23 cellular contexts compared by ENCODE assay signal in the genomic region with DNA sequence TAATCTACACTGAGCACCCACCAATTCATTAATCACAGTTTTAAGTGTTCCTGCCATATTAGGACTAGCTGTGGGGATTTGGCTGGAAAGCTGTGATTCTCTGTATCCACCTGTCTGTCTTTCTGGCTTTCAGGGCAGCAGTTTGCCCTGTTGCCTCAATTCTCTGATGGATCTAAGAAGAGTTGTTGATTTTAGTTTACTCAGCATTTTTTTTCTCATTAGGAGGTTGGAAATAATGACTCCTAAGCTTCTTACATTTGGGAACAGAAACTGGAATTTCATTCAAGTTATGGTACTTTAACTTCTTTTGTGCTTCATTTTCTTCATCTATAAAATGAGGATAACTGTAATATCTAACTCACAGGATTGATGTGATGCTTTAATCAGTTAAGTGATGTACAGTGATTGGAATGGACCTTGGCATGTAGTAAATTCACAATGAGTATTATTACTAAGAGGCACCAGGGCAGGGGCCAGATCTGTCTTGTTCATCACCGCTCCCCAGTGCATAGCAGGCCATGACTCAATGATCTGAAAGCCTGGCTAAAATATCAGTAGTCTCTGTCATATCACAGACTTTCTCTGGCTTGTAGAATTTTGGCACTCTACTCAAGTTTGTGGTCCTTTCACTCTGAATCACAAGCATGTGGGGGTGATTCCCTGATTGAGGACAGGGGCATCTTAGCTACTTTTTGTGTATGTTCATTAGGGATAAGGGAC. TPM values are rescaled to one million over a fixed set of nuclear protein-coding genes. Genes with fewer than 3 reads are reported as not detected.
DNase-seq lines count a peak whose midpoint lies in the region; ATAC-seq and TF ChIP-seq lines count a peak whose summit lies in the region.
"Had no signal": no experiment of that assay in that cellular context is flagged by ENCODE, and none has a peak within 500 bp of the region (broad histone marks: within the 10 kb centered on the region; RNA-seq: fewer than 3 reads in every experiment).

No MANE protein-coding gene starts in this region.

- H3K9me3 ChIP-seq in GM23248 (ENCODE audit: low read depth) (no peaks in the 10 kb centered on the region), T-helper 17 cell (ENCODE audit: control insufficient read depth, low read length, poor library complexity, severe bottlenecking) (no peaks in the 10 kb centered on the region)
- H3K9me3 ChIP-seq: breast epithelium, Caco-2, neutrophil had no signal

- H3K79me2 ChIP-seq in GM23248 (ENCODE audit: insufficient read depth) = no peaks in the 10 kb centered on the region

- H4K20me1 ChIP-seq in GM23248 (ENCODE audit: insufficient read depth) = no peaks in the 10 kb centered on the region

- no peak for ATAC-seq in T-helper 17 cell
- no peak for ATAC-seq in GM21381 (IDR thresholded peaks at IDR 0.05; ENCODE audit: unreplicated experiment)
- ATAC-seq in activated CD8-positive, alpha-beta T cell treated with anti-CD3 and anti-CD28 coated beads for 36 hours = no peak
- ATAC-seq: left lobe of liver, right cardiac atrium had no signal

- CTCF ChIA-PET in AG04449 (lab: Yijun Ruan, JAX) = interaction anchor here (0.9 to 1.1 kb wide), 2 partner anchors 28 to 653 kb away, joined by 3 read pairs; no protein-coding TSS in a partner anchor
- CTCF ChIA-PET in activated CD8-positive, alpha-beta T cell treated with anti-CD3 and anti-CD28 coated beads for 36 hours (lab: Charles Lee) = no interaction called here

- TF ChIP-seq CTCF in AG04449 (IDR thresholded peaks at IDR 0.05; ENCODE audit: insufficient read depth, low read length, missing control alignments) = no peak
- TF ChIP-seq CTCF in activated CD8-positive, alpha-beta T cell treated with anti-CD3 and anti-CD28 coated beads for 36 hours (IDR thresholded peaks at IDR 0.05) = no peak

- H3K4me2 ChIP-seq in GM23248 (ENCODE audit: unreplicated experiment) = peak overlapping the region; percentile 35

- in situ Hi-C loops in GM23248 (cut with MboI) = no loop called here

- H3K4me3 Mint-ChIP-seq in T-helper 17 cell = no peak overlapping the region
- H3K4me3 Mint-ChIP-seq in activated CD8-positive, alpha-beta T cell treated with anti-CD3 and anti-CD28 coated beads for 36 hours = no peak overlapping the region
- H3K4me3 Mint-ChIP-seq: activated CD4-positive, alpha-beta memory T cell treated with anti-CD3 and anti-CD28 coated beads, Interleukin-2, amount 10 ng/mL, durations not matched to agents 7 days and 5 days; activated naive CD8-positive, alpha-beta T cell; activated T-cell treated with anti-CD3 and anti-CD28 coated beads, Interleukin-2, amount 50 U/mL, for 24 hours; dendritic cell treated with granulocyte-macrophage colony-stimulating factor and Interleukin-4, amounts not matched to agents 40 ng/mL and 50 ng/mL, for 4 days; stimulated activated naive CD8-positive, alpha-beta T cell treated with anti-CD3 and anti-CD28 coated beads, Interleukin-15, Interleukin-2, amounts not matched to agents 100 ng/mL and 50 ng/mL, for 24 hours had no signal

- no peaks in the 10 kb centered on the region for H3K9me3 Mint-ChIP-seq in activated CD8-positive, alpha-beta T cell treated with anti-CD3 and anti-CD28 coated beads for 36 hours

- H3K27me3 ChIP-seq in GM23248 (replicated peaks; ENCODE audit: insufficient read depth) = no peaks in the 10 kb centered on the region
- H3K27me3 ChIP-seq: breast epithelium, neutrophil had no signal

- no peaks in the 10 kb centered on the region for H3K27me3 Mint-ChIP-seq in T-helper 17 cell
- no peaks in the 10 kb centered on the region for H3K27me3 Mint-ChIP-seq in activated CD8-positive, alpha-beta T cell treated with anti-CD3 and anti-CD28 coated beads for 36 hours
- H3K27me3 Mint-ChIP-seq: activated CD4-positive, alpha-beta memory T cell treated with anti-CD3 and anti-CD28 coated beads, Interleukin-2, amount 10 ng/mL, durations not matched to agents 7 days and 5 days; activated T-cell treated with anti-CD3 and anti-CD28 coated beads, Interleukin-2, amount 50 U/mL, for 24 hours; dendritic cell treated with granulocyte-macrophage colony-stimulating factor and Interleukin-4, amounts not matched to agents 40 ng/mL and 50 ng/mL, for 4 days; stimulated activated naive CD8-positive, alpha-beta T cell treated with anti-CD3 and anti-CD28 coated beads, Interleukin-15, Interleukin-2, amounts not matched to agents 100 ng/mL and 50 ng/mL, for 24 hours had no signal

- H3K4me1 Mint-ChIP-seq in T-helper 17 cell = peaks cover 17% of the 10 kb centered on the region
- peaks cover 5% of the 10 kb centered on the region for H3K4me1 Mint-ChIP-seq in activated CD8-positive, alpha-beta T cell treated with anti-CD3 and anti-CD28 coated beads for 36 hours (ENCODE audit: low read depth)

- POLR2A ChIA-PET in AG04449 (lab: Yijun Ruan, JAX) = no interaction called here
- POLR2A ChIA-PET in activated CD8-positive, alpha-beta T cell treated with anti-CD3 and anti-CD28 coated beads for 36 hours (lab: Charles Lee) = no interaction called here

- no peaks in the 10 kb centered on the region for H3K36me3 ChIP-seq in GM23248 (ENCODE audit: low read depth)
- H3K36me3 ChIP-seq: breast epithelium, neutrophil had no signal

- H3K9ac ChIP-seq in GM23248 = no peak overlapping the region

- H3K4me1 ChIP-seq in GM23248 (ENCODE audit: insufficient read depth) = peaks cover 25% of the 10 kb centered on the region
- H3K4me1 ChIP-seq: breast epithelium, Caco-2 had no signal

- H3K4me3 ChIP-seq in AG04449 (ENCODE audit: low read depth, low read length) (no peak overlapping the region), GM23248 (no peak overlapping the region)
- H3K4me3 ChIP-seq: breast epithelium had no signal

- peaks cover 6% of the 10 kb centered on the region for H3K36me3 Mint-ChIP-seq in T-helper 17 cell (ENCODE audit: low read depth)
- no peaks in the 10 kb centered on the region for H3K36me3 Mint-ChIP-seq in activated CD8-positive, alpha-beta T cell treated with anti-CD3 and anti-CD28 coated beads for 36 hours (ENCODE audit: low read depth)
- H3K36me3 Mint-ChIP-seq: activated naive CD8-positive, alpha-beta T cell had no signal

- peak overlapping the region; percentile 48 for H3K27ac ChIP-seq in GM23248
- H3K27ac ChIP-seq: breast epithelium, neutrophil, VCaP had no signal

- intact Hi-C loops in activated CD8-positive, alpha-beta T cell treated with anti-CD3 and anti-CD28 coated beads for 36 hours (cut with micrococcal nuclease) = no loop called here

- H3K27ac Mint-ChIP-seq in T-helper 17 cell = peak overlapping the region; percentile 32
- no peak overlapping the region for H3K27ac Mint-ChIP-seq in activated CD8-positive, alpha-beta T cell treated with anti-CD3 and anti-CD28 coated beads for 36 hours
- H3K27ac Mint-ChIP-seq: activated CD4-positive, alpha-beta memory T cell treated with anti-CD3 and anti-CD28 coated beads, Interleukin-2, amount 10 ng/mL, durations not matched to agents 7 days and 5 days; activated naive CD8-positive, alpha-beta T cell; activated T-cell treated with anti-CD3 and anti-CD28 coated beads, Interleukin-2, amount 50 U/mL, for 24 hours; dendritic cell treated with granulocyte-macrophage colony-stimulating factor and Interleukin-4, amounts not matched to agents 40 ng/mL and 50 ng/mL, for 4 days; stimulated activated naive CD8-positive, alpha-beta T cell treated with anti-CD3 and anti-CD28 coated beads, Interleukin-15, Interleukin-2, amounts not matched to agents 100 ng/mL and 50 ng/mL, for 24 hours had no signal

- 0% methylated on average over 1 of the region's 1 CpG for WGBS in GM23248 (ENCODE audit: low coverage in 1 of 2, low lambda C conversion rate in 2 of 2, missing lambda C conversion rate in 2 of 2), 2 experiments

- H2AFZ ChIP-seq in GM23248 = peak overlapping the region; percentile 8; the same call in 1 of the 2 replicates

- DNase-seq in AG04449 (ENCODE audit: low read depth, low spot score) = peak; percentile 26
- peak; percentile 96 for DNase-seq in GM23248
- DNase-seq in T-helper 17 cell = no peak
- DNase-seq in fibroblast of peridontal ligament (ENCODE audit: extremely low read depth) = peak; percentile 86
- no peak for DNase-seq in activated CD4-positive, alpha-beta T cell treated with anti-CD3 and anti-CD28 coated beads, Interleukin-2, amount 50 U/mL, for 1 hour
- no peak for DNase-seq in D341Med (ENCODE audit: low spot score)
- DNase-seq in activated CD8-positive, alpha-beta T cell treated with anti-CD3 and anti-CD28 coated beads for 36 hours = no peak
- DNase-seq: activated CD4-positive, alpha-beta memory T cell treated with anti-CD3 and anti-CD28 coated beads, Interleukin-2, amount 10 ng/mL, durations not matched to agents 7 days and 5 days; activated T-cell treated with anti-CD3 and anti-CD28 coated beads, Interleukin-2, amount 50 U/mL, for 24 hours; Caco-2; NCI-H1694 treated with DMSO at 0.1 percent for 48 hours; NCI-H345; right cardiac atrium had no signal

- no peaks in the 10 kb centered on the region for H3K9me2 ChIP-seq in GM23248 (ENCODE audit: insufficient read depth)

- H3F3A ChIP-seq in GM23248 (ENCODE audit: insufficient read depth) = peaks cover 23% of the 10 kb centered on the region

RNA-seq across cellular contexts. Expression of gene GREM2, which starts 51.4 kb away (rescaled TPM):
- total RNA-seq in GM23248 (2014; rRNA removed; shearing (Covaris generic)) = 39.8 and 47.8 TPM in 2 replicates
- polyA plus RNA-seq in GM23248 (2016; fragmentation: Nextera tagmentation; extraction: Ambion mirVana) = 83.8 and 86.5 TPM in 2 replicates
- 1 to 10 TPM; 5.5 to 8.5 TPM for total RNA-seq in T-helper 17 cell
- total RNA-seq in activated CD8-positive, alpha-beta T cell treated with anti-CD3 and anti-CD28 coated beads for 36 hours = not detected
- total RNA-seq: endothelial cell of umbilical vein, RPMI7951 had no signal
- polyA plus RNA-seq: endothelial cell of umbilical vein had no signal

Comparison
In these comparisons a context has a peak if more than half of its experiments do, and no peak if none do; other contexts are left out.
1. DNase-seq: peak in AG04449 (single experiment), GM23248 (single experiment) and fibroblast of peridontal ligament (single experiment); none in T-helper 17 cell (0 of 3), activated CD4-positive, alpha-beta T cell treated with anti-CD3 and anti-CD28 coated beads, Interleukin-2, amount 50 U/mL, for 1 hour (single experiment), D341Med (single experiment) and activated CD8-positive, alpha-beta T cell treated with anti-CD3 and anti-CD28 coated beads for 36 hours (single experiment).
2. RNA of gene GREM2, which starts 51.4 kb away (total RNA-seq): 39.8 to 47.8 TPM in GM23248 and 5.5 to 8.5 TPM in T-helper 17 cell; not detected in activated CD8-positive, alpha-beta T cell treated with anti-CD3 and anti-CD28 coated beads for 36 hours; every median in the first group is over 4 times any median in the second.